19 cellular contexts compared by ENCODE assay signal in genomic region chr14:96166475-96167223, GRCh38. TPM values are rescaled to one million over a fixed set of nuclear protein-coding genes. Genes with fewer than 3 reads are reported as not detected.
DNase-seq lines count a peak whose midpoint lies in the region; ATAC-seq and TF ChIP-seq lines count a peak whose summit lies in the region.
"Had no signal": no experiment of that assay in that cellular context is flagged by ENCODE, and none has a peak within 500 bp of the region (broad histone marks: within the 10 kb centered on the region; RNA-seq: fewer than 3 reads in every experiment).

No MANE protein-coding gene starts in this region.

- H3K4me1 ChIP-seq in SJSA1 (replicated peaks), result peaks cover 38% of the 10 kb centered on the region
- H3K4me1 ChIP-seq in spleen, result no peaks in the 10 kb centered on the region
- peaks cover 0 to 16% (median 15%) of the 10 kb centered on the region in 3 donors for H3K4me1 ChIP-seq in esophagus squamous epithelium

- peak overlapping the region; percentile 82 for H3K27ac ChIP-seq in SJSA1
- H3K27ac ChIP-seq in spleen, result no peak overlapping the region
- H3K27ac ChIP-seq in esophagus squamous epithelium, result peak overlapping the region in 1 of 4 donors; percentile 49
- H3K27ac ChIP-seq: VCaP had no signal

- H3K36me3 ChIP-seq in SJSA1, result no peaks in the 10 kb centered on the region
- no peaks in the 10 kb centered on the region for H3K36me3 ChIP-seq in spleen
- no peaks in the 10 kb centered on the region for H3K36me3 ChIP-seq in esophagus squamous epithelium

- H3K27me3 ChIP-seq in SJSA1 (replicated peaks), result no peaks in the 10 kb centered on the region
- peaks cover 0 to 3% (median 0%) of the 10 kb centered on the region in 7 donors for H3K27me3 ChIP-seq in spleen (replicated peaks in 1 of 7)
- H3K27me3 ChIP-seq in esophagus squamous epithelium, result peaks cover 0 to 5% (median 0%) of the 10 kb centered on the region in 4 donors

- peak; percentile 42 for DNase-seq in H4 (ENCODE audit: low spot score)
- DNase-seq in SJSA1 (ENCODE audit: low read depth in 1 of 2, low spot score in 2 of 2), result peak in 1 of 2 experiments; percentile 47
- DNase-seq in fibroblast of the aortic adventitia (ENCODE audit: low read depth), result peak; percentile 85
- DNase-seq in spleen, result peak; percentile 38
- no peak for DNase-seq in esophagus squamous epithelium (lab: John Stamatoyannopoulos, UW)
- DNase-seq: activated CD4-positive, alpha-beta memory T cell treated with anti-CD3 and anti-CD28 coated beads for 36 hours; activated T-cell treated with anti-CD3 and anti-CD28 coated beads, Interleukin-2, amount 50 U/mL, for 72 hours; C1 segment of cervical spinal cord; caudate nucleus; effector memory CD4-positive, alpha-beta T cell; NCI-H2227 treated with DMSO at 0.1 percent for 48 hours; NK-92 treated with Interleukin-12 subunit alpha and Interleukin-12 subunit beta, amount 100 ng/mL, for 24 hours; occipital lobe; stimulated activated CD4-positive, alpha-beta T cell treated with anti-CD3 and anti-CD28 coated beads, Interleukin-2, amount 100 ng/mL, for 48 hours had no signal

- no peak for TF ChIP-seq POLR2A in spleen (IDR thresholded peaks at IDR 0.05)
- TF ChIP-seq POLR2A in esophagus squamous epithelium (IDR thresholded peaks at IDR 0.05), result no peak

- ATAC-seq in GM19397 (IDR thresholded peaks at IDR 0.05; ENCODE audit: unreplicated experiment) (no peak), GM19455 (IDR thresholded peaks at IDR 0.05; ENCODE audit: unreplicated experiment) (no peak)
- ATAC-seq: activated T-cell treated with anti-CD3 and anti-CD28 coated beads, Interleukin-2, amount 50 U/mL, for 72 hours; Right ventricle myocardium inferior; sciatic nerve had no signal

- H3K9me3 ChIP-seq in SJSA1 (replicated peaks) (no peaks in the 10 kb centered on the region), spleen (no peaks in the 10 kb centered on the region), esophagus squamous epithelium (no peaks in the 10 kb centered on the region)

- WGBS in spleen, 5 donors, result 85 to 90% (median 87%) methylated on average over 9 to 10 of the region's 10 CpGs
- WGBS in esophagus squamous epithelium, 2 donors, result 79 to 82% methylated on average over 7 to 9 of the region's 10 CpGs

- H3K4me3 ChIP-seq in SJSA1, result no peak overlapping the region
- H3K4me3 ChIP-seq in fibroblast of the aortic adventitia (ENCODE audit: low read depth, low read length), result no peak overlapping the region
- no peak overlapping the region for H3K4me3 ChIP-seq in spleen
- H3K4me3 ChIP-seq in esophagus squamous epithelium, result no peak overlapping the region

- intact Hi-C loops in spleen (cut with DNase I; ENCODE audit: low total_unique reads) (no loop called here), esophagus squamous epithelium (cut with DNase I) (no loop called here)

- TF ChIP-seq CTCF in fibroblast of the aortic adventitia (IDR thresholded peaks at IDR 0.05; ENCODE audit: insufficient read depth, low read length) (no peak), spleen (IDR thresholded peaks at IDR 0.05 in 8 of 11, conservative IDR thresholded peaks at IDR 0.05 in 3 of 11) (no peak), esophagus squamous epithelium (IDR thresholded peaks at IDR 0.05) (no peak)

RNA-seq across cellular contexts. Expression of gene BDKRB2, which starts 38.0 kb away (rescaled TPM):
- 4.5 and 5.4 TPM in 2 replicates for total RNA-seq in H4 (2014; rRNA removed; shearing (Covaris generic))
- total RNA-seq in SJSA1 (2014; rRNA removed; shearing (Covaris generic)), result 21.6 and 28.2 TPM in 2 replicates
- total RNA-seq in fibroblast of the aortic adventitia (ENCODE audit: low replicate concordance) (7.4 and 23.1 TPM in 2 replicates), spleen (under 1 TPM in 4 of 7 donors, not detected in 3; 0.13 to 0.57 (median 0.17) TPM), esophagus squamous epithelium (10 to 100 TPM; 18.8 to 31.2 (median 20.0) TPM)
- polyA plus RNA-seq in spleen, result under 1 TPM; 0.02 to 0.22 (median 0.11) TPM
- total RNA-seq: activated T-cell treated with anti-CD3 and anti-CD28 coated beads, Interleukin-2, amount 50 U/mL, for 72 hours had no signal
